7 cellular contexts compared by ENCODE assay signal in the genomic region with DNA sequence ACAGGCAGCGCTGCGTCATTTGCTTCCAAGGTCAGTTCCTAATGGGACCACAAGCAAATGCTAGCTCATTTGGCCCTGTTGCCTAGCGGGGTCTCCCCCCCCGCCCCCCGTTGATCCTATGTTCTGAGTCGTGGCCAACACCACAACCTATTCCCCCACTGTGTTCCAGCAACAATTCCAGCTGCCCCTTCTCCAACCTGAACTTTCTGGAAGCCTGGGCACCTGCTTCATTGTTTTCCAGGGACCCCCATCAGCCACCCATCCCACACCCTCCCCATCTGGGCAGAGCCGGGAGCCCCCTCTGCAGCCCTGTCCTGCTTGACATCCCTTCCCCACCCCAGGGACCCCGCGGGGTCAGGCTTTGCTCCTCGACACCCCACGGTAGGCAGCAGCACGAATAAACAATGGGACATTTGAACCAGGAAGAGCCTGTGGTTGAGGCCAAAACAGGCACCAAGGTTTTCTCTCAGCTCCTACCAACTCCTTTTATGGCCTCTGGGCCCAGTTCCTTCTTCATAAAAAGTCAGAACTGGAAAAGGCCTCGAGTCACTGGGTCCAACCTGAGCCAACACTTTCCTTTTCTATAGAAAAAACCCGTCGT. TPM values are rescaled to one million over a fixed set of nuclear protein-coding genes. Genes with fewer than 3 reads are reported as not detected.
DNase-seq lines count a peak whose midpoint lies in the region; ATAC-seq and TF ChIP-seq lines count a peak whose summit lies in the region.

No MANE protein-coding gene starts in this region.

- peaks cover 23% of the 10 kb centered on the region for H3F3A ChIP-seq in smooth muscle cell (ENCODE audit: low read depth)

- no peaks in the 10 kb centered on the region for H4K20me1 ChIP-seq in hepatocyte (ENCODE audit: insufficient read depth, poor library complexity, severe bottlenecking)
- H4K20me1 ChIP-seq in smooth muscle cell (ENCODE audit: low read depth): no peaks in the 10 kb centered on the region

- peak overlapping the region; percentile 95 for H3K9ac ChIP-seq in smooth muscle cell (ENCODE audit: low read depth)

- H3K36me3 ChIP-seq in hepatocyte (replicated peaks; ENCODE audit: insufficient read depth, low read depth): no peaks in the 10 kb centered on the region
- no peaks in the 10 kb centered on the region for H3K36me3 ChIP-seq in smooth muscle cell (ENCODE audit: low read depth)

- DNase-seq in GM13976 (ENCODE audit: low spot score): no peak
- no peak for DNase-seq in hepatocyte (ENCODE audit: low spot score)
- no peak for DNase-seq in smooth muscle cell (lab: John Stamatoyannopoulos, UW; ENCODE audit: unreplicated experiment)
- DNase-seq in NCI-H1048 (lab: John Stamatoyannopoulos, UW): no peak
- DNase-seq in NCI-H82 (lab: John Stamatoyannopoulos, UW): no peak

- H2AFZ ChIP-seq in hepatocyte (peak overlapping the region; percentile 37), smooth muscle cell (ENCODE audit: low read depth) (no peak overlapping the region)

- H3K4me1 Mint-ChIP-seq in activated T-helper 17 cell treated with anti-CD3 and anti-CD28 coated beads, Interleukin-2, amount 50 U/mL, for 72 hours: peaks cover 23% of the 10 kb centered on the region

- in situ Hi-C loops in GM13976 (cut with MboI; ENCODE audit: low sequenced_read_pairs, unreplicated experiment): loop anchor here (10.0 kb wide), 2 partner anchors 62 to 92 kb away; a partner anchor contains a TSS

- peak; percentile 4 for TF ChIP-seq CTCF in GM13976 (IDR thresholded peaks at IDR 0.05; ENCODE audit: borderline replicate concordance, control extremely low read depth, extremely low read depth, insufficient read depth, missing control alignments)
- no peak for TF ChIP-seq CTCF in hepatocyte (IDR thresholded peaks at IDR 0.05; ENCODE audit: poor library complexity)
- no peak for TF ChIP-seq CTCF in smooth muscle cell (IDR thresholded peaks at IDR 0.05; ENCODE audit: borderline replicate concordance, insufficient read depth, poor library complexity, severe bottlenecking)

- H3K4me3 ChIP-seq in hepatocyte (no peak overlapping the region), smooth muscle cell (peak overlapping the region; percentile 57)

- H3K4me3 Mint-ChIP-seq in activated T-helper 17 cell treated with anti-CD3 and anti-CD28 coated beads, Interleukin-2, amount 50 U/mL, for 72 hours: peak overlapping the region; percentile 92

- H3K4me2 ChIP-seq in hepatocyte (peak overlapping the region; percentile 92), smooth muscle cell (peak overlapping the region; percentile 94)

- H3K9me3 Mint-ChIP-seq in activated T-helper 17 cell treated with anti-CD3 and anti-CD28 coated beads, Interleukin-2, amount 50 U/mL, for 72 hours: no peaks in the 10 kb centered on the region

- H3K9me3 ChIP-seq in hepatocyte (ENCODE audit: low read depth): no peaks in the 10 kb centered on the region
- no peaks in the 10 kb centered on the region for H3K9me3 ChIP-seq in smooth muscle cell (replicated peaks; ENCODE audit: low read depth)

- H3K36me3 Mint-ChIP-seq in activated T-helper 17 cell treated with anti-CD3 and anti-CD28 coated beads, Interleukin-2, amount 50 U/mL, for 72 hours (ENCODE audit: low read depth): peaks cover 20% of the 10 kb centered on the region

- H3K79me2 ChIP-seq in hepatocyte (no peaks in the 10 kb centered on the region), smooth muscle cell (ENCODE audit: low read depth) (no peaks in the 10 kb centered on the region)

- peak overlapping the region; percentile 99 for H3K27ac Mint-ChIP-seq in activated T-helper 17 cell treated with anti-CD3 and anti-CD28 coated beads, Interleukin-2, amount 50 U/mL, for 72 hours

- H3K4me1 ChIP-seq in hepatocyte (ENCODE audit: insufficient read depth) (peaks cover 48% of the 10 kb centered on the region), smooth muscle cell (ENCODE audit: low read depth) (peaks cover 15% of the 10 kb centered on the region)

- H3K9me2 ChIP-seq in hepatocyte (replicated peaks; ENCODE audit: insufficient read depth): no peaks in the 10 kb centered on the region

- H3K27me3 ChIP-seq in hepatocyte (no peaks in the 10 kb centered on the region), smooth muscle cell (ENCODE audit: low read depth) (no peaks in the 10 kb centered on the region)

- H3K27me3 Mint-ChIP-seq in activated T-helper 17 cell treated with anti-CD3 and anti-CD28 coated beads, Interleukin-2, amount 50 U/mL, for 72 hours: no peaks in the 10 kb centered on the region

- WGBS in hepatocyte (ENCODE audit: low lambda C conversion rate, missing lambda C conversion rate): 46% methylated on average over 15 of the region's 15 CpGs
- WGBS in smooth muscle cell (ENCODE audit: low lambda C conversion rate): 43% methylated on average over 15 of the region's 15 CpGs

- H3K27ac ChIP-seq in hepatocyte (peak overlapping the region; percentile 99), smooth muscle cell (ENCODE audit: low read depth) (peak overlapping the region; percentile 98)

- peak; percentile 10 for ATAC-seq in HG03159 (IDR thresholded peaks at IDR 0.05; ENCODE audit: unreplicated experiment)
- no peak for ATAC-seq in activated T-helper 17 cell treated with anti-CD3 and anti-CD28 coated beads, Interleukin-2, amount 50 U/mL, for 72 hours (replicated peaks)

RNA-seq across cellular contexts. Expression of a gene that starts 20.5 kb away (rescaled TPM):
- not detected for total RNA-seq in activated T-helper 17 cell treated with anti-CD3 and anti-CD28 coated beads, Interleukin-2, amount 50 U/mL, for 72 hours
- total RNA-seq in hepatocyte (not detected in 2 replicates), smooth muscle cell (not detected in 2 replicates)
- polyA plus RNA-seq in hepatocyte (not detected in 2 replicates), smooth muscle cell (not detected in 2 replicates)
